20 cellular contexts compared by ENCODE assay signal in genomic region chrX:1041051-1041450, GRCh38.
DNase-seq lines count a peak whose midpoint lies in the region; ATAC-seq and TF ChIP-seq lines count a peak whose summit lies in the region.
"Had no signal": no experiment of that assay in that cellular context is flagged by ENCODE, and none has a peak within 500 bp of the region (broad histone marks: within the 10 kb centered on the region; RNA-seq: fewer than 3 reads in every experiment).

No MANE protein-coding gene starts in this region.

- H3K27me3 ChIP-seq in right atrium auricular region, result no peaks in the 10 kb centered on the region
- H3K27me3 ChIP-seq in upper lobe of right lung, result no peaks in the 10 kb centered on the region
- no peaks in the 10 kb centered on the region for H3K27me3 ChIP-seq in smooth muscle cell (ENCODE audit: low read depth)
- H3K27me3 ChIP-seq: BLaER1 had no signal

- DNase-seq in cardiac septum (ENCODE audit: low spot score) (peak; percentile 67), right atrium auricular region (ENCODE audit: low spot score) (no peak), posterior vena cava (ENCODE audit: low spot score) (peak; percentile 40), upper lobe of right lung (peak; percentile 56), smooth muscle cell (lab: John Stamatoyannopoulos, UW; ENCODE audit: unreplicated experiment) (no peak)
- DNase-seq: Caco-2; CD4-positive, CD25-positive, alpha-beta regulatory T cell; CD8-positive, alpha-beta T cell; DMS153; DMS79; EL; GDM1; GOT3; HFFc6 had no signal

- H3K9me3 ChIP-seq in right atrium auricular region, result peaks cover 8 to 13% of the 10 kb centered on the region in 2 donors
- H3K9me3 ChIP-seq in upper lobe of right lung, result peaks cover 8% of the 10 kb centered on the region
- no peaks in the 10 kb centered on the region for H3K9me3 ChIP-seq in smooth muscle cell (replicated peaks; ENCODE audit: low read depth)
- H3K9me3 ChIP-seq: Caco-2, HAP-1 had no signal

- TF ChIP-seq POLR2A in GM18505 (IDR thresholded peaks at IDR 0.05; ENCODE audit: borderline replicate concordance, extremely low read depth, insufficient read depth, insufficient read length), result no peak

- H3K4me1 ChIP-seq in right atrium auricular region (no peaks in the 10 kb centered on the region), upper lobe of right lung (no peaks in the 10 kb centered on the region), smooth muscle cell (ENCODE audit: low read depth) (no peaks in the 10 kb centered on the region)
- H3K4me1 ChIP-seq: BLaER1, Caco-2, HAP-1 had no signal

- H3K79me2 ChIP-seq in smooth muscle cell (ENCODE audit: low read depth), result no peaks in the 10 kb centered on the region

- H3F3A ChIP-seq in smooth muscle cell (ENCODE audit: low read depth), result no peaks in the 10 kb centered on the region

- H3K36me3 ChIP-seq in right atrium auricular region, result no peaks in the 10 kb centered on the region
- H3K36me3 ChIP-seq in upper lobe of right lung, result no peaks in the 10 kb centered on the region
- no peaks in the 10 kb centered on the region for H3K36me3 ChIP-seq in smooth muscle cell (ENCODE audit: low read depth)
- H3K36me3 ChIP-seq: BLaER1, HAP-1 had no signal

- no peak overlapping the region for H3K4me2 ChIP-seq in smooth muscle cell
- H3K4me2 ChIP-seq: BLaER1 had no signal

- no peaks in the 10 kb centered on the region for H4K20me1 ChIP-seq in smooth muscle cell (ENCODE audit: low read depth)
- H4K20me1 ChIP-seq: BLaER1 had no signal

- ATAC-seq in upper lobe of right lung (no peak), GM18505 (IDR thresholded peaks at IDR 0.05; ENCODE audit: unreplicated experiment) (no peak)
- ATAC-seq: CD8-positive, alpha-beta T cell; GM12878 had no signal

- no peak for TF ChIP-seq CTCF in right atrium auricular region (IDR thresholded peaks at IDR 0.05)
- no peak for TF ChIP-seq CTCF in upper lobe of right lung (IDR thresholded peaks at IDR 0.05)
- TF ChIP-seq CTCF in smooth muscle cell (IDR thresholded peaks at IDR 0.05; ENCODE audit: borderline replicate concordance, insufficient read depth, poor library complexity, severe bottlenecking), result no peak

- intact Hi-C loops in cardiac septum (cut with DNase I) (no loop called here), posterior vena cava (cut with DNase I) (no loop called here), upper lobe of right lung (cut with DNase I) (no loop called here)

- H3K27ac ChIP-seq in right atrium auricular region, result no peak overlapping the region
- no peak overlapping the region for H3K27ac ChIP-seq in upper lobe of right lung
- no peak overlapping the region for H3K27ac ChIP-seq in smooth muscle cell (ENCODE audit: low read depth)
- H3K27ac ChIP-seq: 22Rv1, BLaER1, C4-2B had no signal

- H2AFZ ChIP-seq in smooth muscle cell (ENCODE audit: low read depth), result no peak overlapping the region

- H3K9ac ChIP-seq in smooth muscle cell (ENCODE audit: low read depth), result no peak overlapping the region
- H3K9ac ChIP-seq: BLaER1 had no signal

- 88% methylated on average over 10 of the region's 10 CpGs for WGBS in smooth muscle cell (ENCODE audit: low lambda C conversion rate)

- H3K4me3 ChIP-seq in right atrium auricular region (no peak overlapping the region), upper lobe of right lung (no peak overlapping the region), smooth muscle cell (no peak overlapping the region)
- H3K4me3 ChIP-seq: BLaER1, GM12878, HAP-1 had no signal

Comparison
In these comparisons a context has a peak if more than half of its experiments do, and no peak if none do; other contexts are left out.
1. DNase-seq: peak in cardiac septum (single experiment), posterior vena cava (single experiment) and upper lobe of right lung (single experiment); none in right atrium auricular region (single experiment) and smooth muscle cell (single experiment).